In the genomic region with DNA sequence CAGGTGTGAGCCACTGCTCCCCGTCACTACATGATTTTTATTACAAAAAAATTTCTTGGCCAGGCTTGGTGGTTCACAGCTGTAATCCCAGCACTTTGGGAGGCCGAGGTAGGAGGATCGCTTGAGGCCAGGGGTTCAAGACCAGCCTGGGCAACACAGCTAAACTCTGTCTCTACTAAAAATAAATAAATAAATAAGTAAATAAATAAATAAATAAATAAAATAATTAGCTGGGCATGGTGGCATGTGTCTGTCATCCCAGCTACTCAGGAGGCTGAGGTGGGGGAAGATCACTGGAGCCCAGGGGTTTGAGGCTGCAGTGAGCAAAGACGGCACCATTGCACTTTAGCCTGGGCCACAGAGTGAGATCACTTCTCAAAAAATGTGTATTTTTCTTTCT, we compare ENCODE assay signal across 4 cellular contexts. TPM values are rescaled to one million over a fixed set of nuclear protein-coding genes. Genes with fewer than 3 reads are reported as not detected.
"Had no signal": no experiment of that assay in that cellular context is flagged by ENCODE, and none has a peak within 500 bp of the region (broad histone marks: within the 10 kb centered on the region; RNA-seq: fewer than 3 reads in every experiment).

No MANE protein-coding gene starts in this region.

RNA-seq across cellular contexts. Expression of gene MYL10, which starts 10.0 kb away (rescaled TPM):
- polyA plus RNA-seq: HepG2, IgD-negative memory B cell, IMR-90, K562 had no signal
